In genomic region chr10:31912289-31912688, GRCh38 we compare ENCODE assay signal across 13 cellular contexts. TPM values are rescaled to one million over a fixed set of nuclear protein-coding genes. Genes with fewer than 3 reads are reported as not detected.
DNase-seq lines count a peak whose midpoint lies in the region; ATAC-seq, FAIRE-seq and TF ChIP-seq lines count a peak whose summit lies in the region.
"Had no signal": no experiment of that assay in that cellular context is flagged by ENCODE, and none has a peak within 500 bp of the region (broad histone marks: within the 10 kb centered on the region; RNA-seq: fewer than 3 reads in every experiment).

No MANE protein-coding gene starts in this region.

- peak; percentile 7 for FAIRE-seq in A549 (lab: Jason Lieb, UNC)

- CTCF ChIA-PET in A549 (lab: Yijun Ruan, JAX) = interaction anchor here (1.3 kb wide), 1 partner anchor 50 kb away, joined by 3 read pairs; no protein-coding TSS in a partner anchor

- no peaks in the 10 kb centered on the region for H3K9me3 ChIP-seq in A549
- H3K9me3 ChIP-seq: gastroesophageal sphincter had no signal

- no peak for TF ChIP-seq EP300 in A549 (IDR thresholded peaks at IDR 0.05)

- H3K4me2 ChIP-seq in A549 = peak overlapping the region; percentile 78

- H3K27ac ChIP-seq in A549 = peak overlapping the region; percentile 46 to 77; a peak in 5 of 6 replicates
- H3K27ac ChIP-seq: gastroesophageal sphincter had no signal

- TF ChIP-seq POLR2A in A549 (IDR thresholded peaks at IDR 0.05; ENCODE audit: low read length) = no peak

- 21% methylated on average over 2 of the region's 2 CpGs for WGBS in A549 (ENCODE audit: missing lambda C conversion rate)

- DNase-seq in A549 (ENCODE audit: low read depth in 1 of 2, low spot score in 1 of 2) = no peak
- DNase-seq in HCEC 1CT = peak; percentile 21
- DNase-seq in amniotic epithelial cell (ENCODE audit: low read depth) = peak; percentile 64
- DNase-seq in kidney tubule cell (ENCODE audit: low spot score) = peak; percentile 35
- DNase-seq in DMS 273 (lab: John Stamatoyannopoulos, UW; ENCODE audit: unreplicated experiment) = no peak
- DNase-seq in activated CD4-positive, CD25-positive, alpha-beta regulatory T cell treated with anti-CD3 and anti-CD28 coated beads, Interleukin-2, amount 50 U/mL, for 72 hours = no peak
- DNase-seq in putamen (ENCODE audit: low spot score) = no peak
- DNase-seq: activated naive CD4-positive, alpha-beta T cell treated with anti-CD3 and anti-CD28 coated beads for 36 hours; cortex of kidney; left colon; stimulated activated CD4-positive, alpha-beta T cell treated with anti-CD3 and anti-CD28 coated beads, Interleukin-12 subunit alpha, Interleukin-12 subunit beta, amount 100 ng/mL, for 4 hours had no signal

- peaks cover 45% of the 10 kb centered on the region for H3K4me1 ChIP-seq in A549

- ATAC-seq in A549 (peak; percentile 75; a peak in 5 of 6 replicates), HG03045 (IDR thresholded peaks at IDR 0.05; ENCODE audit: unreplicated experiment) (no peak)
- ATAC-seq: gastroesophageal sphincter, left colon had no signal

- POLR2A ChIA-PET in A549 (lab: Yijun Ruan, JAX) = interaction anchor here (2.3 kb wide), 1 partner anchor 16 kb away, joined by 7 read pairs; the partner anchor contains the start of gene ARHGAP12

- TF ChIP-seq RAD21 in A549 (conservative IDR thresholded peaks at IDR 0.05 in 1 of 2, IDR thresholded peaks at IDR 0.05 in 1 of 2) = no peak

- H3K4me3 ChIP-seq in A549 = no peak overlapping the region
- H3K4me3 ChIP-seq: gastroesophageal sphincter had no signal

- TF ChIP-seq CTCF in A549 (IDR thresholded peaks at IDR 0.05) = no peak

TF ChIP-seq in A549, 52 proteins besides CTCF, POLR2A, EP300 and RAD21:
- no peak for TF ChIP-seq SREBF2 (IDR thresholded peaks at IDR 0.05)
TF ChIP-seq in A549: peak in this region for 0.

RNA-seq across cellular contexts. Expression of gene ARHGAP12, which starts 16.3 kb away (rescaled TPM):
- polyA plus RNA-seq in A549 (2011; rRNA removed) (39.0 and 49.3 TPM in 2 replicates), A549 (2017; fragmentation: RNase III; extraction: RNeasy Plus Mini Kit Qiagen cat#74134 plus additional on column Dnase treatment) (22.1 to 26.9 TPM (median 24.8 TPM) in 3 replicates)
- 6.3 and 7.7 TPM in 2 replicates for polyA plus RNA-seq in A549 (2012; cell fraction: cytosol; rRNA removed)
- 6.2 and 12.8 TPM in 2 replicates for polyA plus RNA-seq in A549 (2012; cell fraction: nucleus; rRNA removed)
- polyA minus RNA-seq in A549 (2011; rRNA and poly(A)+ RNA removed) = 32.2 and 32.4 TPM in 2 replicates

Comparison
In these comparisons a context has a peak if more than half of its experiments do, and no peak if none do; other contexts are left out.
1. DNase-seq: peak in HCEC 1CT (single experiment), amniotic epithelial cell (single experiment) and kidney tubule cell (single experiment); none in A549 (0 of 2), DMS 273 (single experiment), activated CD4-positive, CD25-positive, alpha-beta regulatory T cell treated with anti-CD3 and anti-CD28 coated beads, Interleukin-2, amount 50 U/mL, for 72 hours (single experiment) and putamen (single experiment).